25 cellular contexts compared by ENCODE assay signal in the genomic region with DNA sequence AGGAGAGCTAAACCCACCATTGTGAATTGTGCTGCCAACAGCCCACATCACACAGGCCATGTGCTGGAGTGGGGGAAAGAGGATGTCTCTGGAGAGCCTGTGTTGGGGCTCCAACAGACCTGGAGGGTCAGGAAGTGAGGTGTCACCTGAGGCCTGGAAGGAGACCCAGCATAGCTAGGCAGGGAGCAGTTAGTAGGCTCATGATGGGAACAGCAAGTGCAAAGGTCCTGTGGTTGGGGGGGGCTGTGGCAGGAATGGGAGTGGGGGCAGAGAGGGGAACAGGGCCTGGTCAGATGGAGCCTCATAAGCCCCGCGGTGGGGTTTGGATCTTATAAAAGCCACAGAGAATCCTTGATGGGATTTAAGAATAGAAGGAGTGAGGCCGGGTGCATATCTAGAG. TPM values are rescaled to one million over a fixed set of nuclear protein-coding genes. Genes with fewer than 3 reads are reported as not detected.
DNase-seq lines count a peak whose midpoint lies in the region; ATAC-seq lines count a peak whose summit lies in the region.
"Had no signal": no experiment of that assay in that cellular context is flagged by ENCODE, and none has a peak within 500 bp of the region (broad histone marks: within the 10 kb centered on the region; RNA-seq: fewer than 3 reads in every experiment).

No MANE protein-coding gene starts in this region.

- no peaks in the 10 kb centered on the region for H3K36me3 Mint-ChIP-seq in activated CD4-positive, alpha-beta T cell treated with anti-CD3 and anti-CD28 coated beads, Interleukin-2, amount 10 ng/mL, durations not matched to agents 7 days and 5 days (ENCODE audit: low read depth)
- no peaks in the 10 kb centered on the region for H3K36me3 Mint-ChIP-seq in stimulated activated naive B cell treated with anti-CD40 and anti-IgM and Interleukin-4, amounts not matched to agents 10 μg/mL and 1 μg/mL and 100 μg/mL, for 72 hours
- H3K36me3 Mint-ChIP-seq: CD4-positive, alpha-beta memory T cell had no signal

- no peak overlapping the region for H3K9ac ChIP-seq in BLaER1 treated with 17β-estradiol and CSF1 and Interleukin-3, amounts not matched to agents 10 nM and 100 nM
- peak overlapping the region; percentile 11 for H3K9ac ChIP-seq in skeletal muscle satellite cell (ENCODE audit: low read depth, low read length)

- no peak overlapping the region for H3K4me3 Mint-ChIP-seq in activated CD4-positive, alpha-beta T cell treated with anti-CD3 and anti-CD28 coated beads, Interleukin-2, amount 10 ng/mL, durations not matched to agents 7 days and 5 days
- H3K4me3 Mint-ChIP-seq in stimulated activated naive B cell treated with anti-CD40 and anti-IgM and Interleukin-4, amounts not matched to agents 10 μg/mL and 1 μg/mL and 100 μg/mL, for 72 hours: no peak overlapping the region
- H3K4me3 Mint-ChIP-seq: CD4-positive, alpha-beta memory T cell had no signal

- H3K27me3 Mint-ChIP-seq in activated CD4-positive, alpha-beta T cell treated with anti-CD3 and anti-CD28 coated beads, Interleukin-2, amount 10 ng/mL, durations not matched to agents 7 days and 5 days: no peaks in the 10 kb centered on the region
- H3K27me3 Mint-ChIP-seq in stimulated activated naive B cell treated with anti-CD40 and anti-IgM and Interleukin-4, amounts not matched to agents 10 μg/mL and 1 μg/mL and 100 μg/mL, for 72 hours: peaks cover 0 to 10% of the 10 kb centered on the region in 2 donors
- H3K27me3 Mint-ChIP-seq: CD4-positive, alpha-beta memory T cell had no signal

- POLR2A ChIA-PET in activated CD4-positive, alpha-beta T cell treated with anti-CD3 and anti-CD28 coated beads, Interleukin-2, amount 10 ng/mL, durations not matched to agents 7 days and 5 days (lab: Charles Lee): no interaction called here

- ATAC-seq in stimulated activated naive B cell treated with anti-CD40 and anti-IgM and Interleukin-4, amounts not matched to agents 10 μg/mL and 1 μg/mL and 100 μg/mL, for 72 hours (replicated peaks): no peak
- ATAC-seq: GM12878, PC-3, Right ventricle myocardium inferior had no signal

- peaks cover 0 to 58% (median 22%) of the 10 kb centered on the region in 11 experiments; a peak in 16 of 22 replicates for H4K20me1 ChIP-seq in BLaER1 treated with 17β-estradiol and CSF1 and Interleukin-3, amounts not matched to agents 10 nM and 100 nM

- CTCF ChIA-PET in activated CD4-positive, alpha-beta T cell treated with anti-CD3 and anti-CD28 coated beads, Interleukin-2, amount 10 ng/mL, durations not matched to agents 7 days and 5 days (lab: Charles Lee): no interaction called here

- peak overlapping the region; percentile 74 to 97 (median 92) for H3K4me2 ChIP-seq in BLaER1 treated with 17β-estradiol and CSF1 and Interleukin-3, amounts not matched to agents 10 nM and 100 nM
- H3K4me2 ChIP-seq in skeletal muscle satellite cell (ENCODE audit: low read length): no peak overlapping the region

- DNase-seq in SJCRH30 (no peak), mesenteric fat pad (ENCODE audit: low spot score) (peak; percentile 37), DMS79 (lab: John Stamatoyannopoulos, UW) (no peak)
- no peak for DNase-seq in activated CD4-positive, alpha-beta T cell treated with anti-CD3 and anti-CD28 coated beads, Interleukin-2, amount 10 ng/mL, durations not matched to agents 7 days and 5 days
- no peak for DNase-seq in stimulated activated naive B cell treated with anti-CD40 and anti-IgM and Interleukin-4, amounts not matched to agents 10 μg/mL and 1 μg/mL and 100 μg/mL, for 72 hours
- DNase-seq: C1 segment of cervical spinal cord; CD4-positive, alpha-beta memory T cell; COR-L47; EL; GDM1; KBM-7; MV-4-11; NCI-H1105; NCI-H146; NCI-H1930; NCI-H2107; NCI-H524 treated with DMSO at 0.1 percent for 48 hours; NCI-H774; PC-3 had no signal

- H3K9me3 ChIP-seq in BLaER1 treated with 17β-estradiol and CSF1 and Interleukin-3, amounts not matched to agents 10 nM and 100 nM (replicated peaks in 1 of 11): peaks cover 0 to 30% (median 0%) of the 10 kb centered on the region in 11 experiments; a peak in 10 of 22 replicates
- H3K9me3 ChIP-seq in SJCRH30 (replicated peaks) (no peaks in the 10 kb centered on the region), skeletal muscle satellite cell (replicated peaks; ENCODE audit: low read length) (no peaks in the 10 kb centered on the region)

- H3K4me1 ChIP-seq in BLaER1 treated with 17β-estradiol and CSF1 and Interleukin-3, amounts not matched to agents 10 nM and 100 nM: peaks cover 43 to 72% (median 57%) of the 10 kb centered on the region in 10 experiments
- H3K4me1 ChIP-seq in SJCRH30 (peaks cover 53% of the 10 kb centered on the region), skeletal muscle satellite cell (ENCODE audit: control insufficient read depth, insufficient read depth, low read length) (peaks cover 33% of the 10 kb centered on the region)

- peak overlapping the region in 2 of 10 experiments; percentile 18 to 26; a peak in 2 of 20 replicates for H3K4me3 ChIP-seq in BLaER1 treated with 17β-estradiol and CSF1 and Interleukin-3, amounts not matched to agents 10 nM and 100 nM
- H3K4me3 ChIP-seq in SJCRH30 (no peak overlapping the region), skeletal muscle satellite cell (ENCODE audit: low read length) (no peak overlapping the region)
- H3K4me3 ChIP-seq: GM12878 had no signal

- no peaks in the 10 kb centered on the region for H3K36me3 ChIP-seq in BLaER1 treated with 17β-estradiol and CSF1 and Interleukin-3, amounts not matched to agents 10 nM and 100 nM
- no peaks in the 10 kb centered on the region for H3K36me3 ChIP-seq in SJCRH30
- H3K36me3 ChIP-seq in skeletal muscle satellite cell (ENCODE audit: insufficient read depth, low read length): no peaks in the 10 kb centered on the region

- peaks cover 47 to 96% (median 81%) of the 10 kb centered on the region in 11 experiments for H3K27me3 ChIP-seq in BLaER1 treated with 17β-estradiol and CSF1 and Interleukin-3, amounts not matched to agents 10 nM and 100 nM
- H3K27me3 ChIP-seq in SJCRH30 (no peaks in the 10 kb centered on the region), skeletal muscle satellite cell (ENCODE audit: control insufficient read depth, insufficient read depth, low read length) (no peaks in the 10 kb centered on the region)

- no peaks in the 10 kb centered on the region for H3K9me3 Mint-ChIP-seq in activated CD4-positive, alpha-beta T cell treated with anti-CD3 and anti-CD28 coated beads, Interleukin-2, amount 10 ng/mL, durations not matched to agents 7 days and 5 days
- H3K9me3 Mint-ChIP-seq in stimulated activated naive B cell treated with anti-CD40 and anti-IgM and Interleukin-4, amounts not matched to agents 10 μg/mL and 1 μg/mL and 100 μg/mL, for 72 hours: peaks cover 0 to 7% of the 10 kb centered on the region in 2 donors
- H3K9me3 Mint-ChIP-seq: CD4-positive, alpha-beta memory T cell had no signal

- H3K27ac ChIP-seq in BLaER1 treated with 17β-estradiol and CSF1 and Interleukin-3, amounts not matched to agents 10 nM and 100 nM: no peak overlapping the region
- H3K27ac ChIP-seq in SJCRH30: peak overlapping the region; percentile 78

- no peak overlapping the region for H3K27ac Mint-ChIP-seq in activated CD4-positive, alpha-beta T cell treated with anti-CD3 and anti-CD28 coated beads, Interleukin-2, amount 10 ng/mL, durations not matched to agents 7 days and 5 days
- H3K27ac Mint-ChIP-seq in stimulated activated naive B cell treated with anti-CD40 and anti-IgM and Interleukin-4, amounts not matched to agents 10 μg/mL and 1 μg/mL and 100 μg/mL, for 72 hours: no peak overlapping the region
- H3K27ac Mint-ChIP-seq: CD4-positive, alpha-beta memory T cell had no signal

- H3K4me1 Mint-ChIP-seq in activated CD4-positive, alpha-beta T cell treated with anti-CD3 and anti-CD28 coated beads, Interleukin-2, amount 10 ng/mL, durations not matched to agents 7 days and 5 days: peaks cover 11% of the 10 kb centered on the region
- no peaks in the 10 kb centered on the region for H3K4me1 Mint-ChIP-seq in stimulated activated naive B cell treated with anti-CD40 and anti-IgM and Interleukin-4, amounts not matched to agents 10 μg/mL and 1 μg/mL and 100 μg/mL, for 72 hours

RNA-seq across cellular contexts. Expression of a gene that starts 35.9 kb away (rescaled TPM):
- 1.4 and 3.5 TPM in 2 replicates for total RNA-seq in SJCRH30 (2014; rRNA removed; shearing (Covaris generic))
- total RNA-seq in mesenteric fat pad: not detected
- under 0.01 and 0.22 TPM in 2 replicates for total RNA-seq in skeletal muscle satellite cell (2012; rRNA removed)
- not detected for total RNA-seq in activated CD4-positive, alpha-beta T cell treated with anti-CD3 and anti-CD28 coated beads, Interleukin-2, amount 10 ng/mL, durations not matched to agents 7 days and 5 days
- total RNA-seq: CD4-positive, alpha-beta memory T cell; GM12878; MCF 10A; Right ventricle myocardium inferior; SK-MEL-5 had no signal

RNA-seq across cellular contexts. Expression of a gene that starts 48.3 kb away (rescaled TPM):
- 47.1 and 53.7 TPM in 2 replicates for total RNA-seq in SJCRH30 (2014; rRNA removed; shearing (Covaris generic))
- total RNA-seq in mesenteric fat pad: 9.7 TPM
- total RNA-seq in skeletal muscle satellite cell (2012; rRNA removed): 1.3 and 1.5 TPM in 2 replicates
- total RNA-seq in activated CD4-positive, alpha-beta T cell treated with anti-CD3 and anti-CD28 coated beads, Interleukin-2, amount 10 ng/mL, durations not matched to agents 7 days and 5 days: not detected
- total RNA-seq: CD4-positive, alpha-beta memory T cell; GM12878; MCF 10A; SK-MEL-5 had no signal
